Comparison of ENCODE assay signal across 9 cellular contexts in genomic region chr11:117314840-117315239, GRCh38. TPM values are rescaled to one million over a fixed set of nuclear protein-coding genes. Genes with fewer than 3 reads are reported as not detected.
A peak's percentile ranks its signal among the peaks of the same experiment; 100 is the strongest.
DNase-seq lines count a peak whose midpoint lies in the region; ATAC-seq and TF ChIP-seq lines count a peak whose summit lies in the region.
"Had no signal": no experiment of that assay in that cellular context is flagged by ENCODE, and none has a peak within 500 bp of the region (broad histone marks: within the 10 kb centered on the region; RNA-seq: fewer than 3 reads in every experiment).

No MANE protein-coding gene starts in this region.

- peaks cover 30 to 68% (median 40%) of the 10 kb centered on the region in 5 donors for H3K27me3 Mint-ChIP-seq in naive thymus-derived CD4-positive, alpha-beta T cell

- H3K4me1 Mint-ChIP-seq in naive thymus-derived CD4-positive, alpha-beta T cell, result peaks cover 0 to 12% (median 6%) of the 10 kb centered on the region in 7 donors

- H3K9me3 ChIP-seq in naive thymus-derived CD4-positive, alpha-beta T cell (ENCODE audit: control insufficient read depth in 2 of 3, low read length in 3 of 3), result no peaks in the 10 kb centered on the region

- intact Hi-C loops in naive thymus-derived CD4-positive, alpha-beta T cell (cut with micrococcal nuclease), result no loop called here

- H3K9me3 Mint-ChIP-seq in naive thymus-derived CD4-positive, alpha-beta T cell, result no peaks in the 10 kb centered on the region

- ATAC-seq in naive thymus-derived CD4-positive, alpha-beta T cell, result no peak

- H3K36me3 Mint-ChIP-seq in naive thymus-derived CD4-positive, alpha-beta T cell, result no peaks in the 10 kb centered on the region

- H3K27me3 ChIP-seq in naive thymus-derived CD4-positive, alpha-beta T cell (ENCODE audit: control insufficient read depth in 2 of 2, insufficient read depth in 2 of 2, low read length in 2 of 2), result peaks cover 0 to 7% of the 10 kb centered on the region in 2 donors

- POLR2A ChIA-PET in naive thymus-derived CD4-positive, alpha-beta T cell (lab: Charles Lee), result no interaction called here

- H3K4me3 ChIP-seq in AG09309 (ENCODE audit: control insufficient read depth, low read depth, low read length), result peak overlapping the region; percentile 89
- peak overlapping the region; percentile 97 for H3K4me3 ChIP-seq in coronary artery
- H3K4me3 ChIP-seq in naive thymus-derived CD4-positive, alpha-beta T cell (ENCODE audit: low read length), result peak overlapping the region; percentile 47

- H3K4me1 ChIP-seq in naive thymus-derived CD4-positive, alpha-beta T cell (ENCODE audit: control insufficient read depth in 2 of 2, insufficient read depth in 2 of 2, low read length in 2 of 2), result peaks cover 7 to 9% of the 10 kb centered on the region in 2 donors

- no peaks in the 10 kb centered on the region for H3K36me3 ChIP-seq in naive thymus-derived CD4-positive, alpha-beta T cell (ENCODE audit: control insufficient read depth in 2 of 3, insufficient read depth in 3 of 3, low read length in 3 of 3)

- peak overlapping the region in 9 of 10 donors; percentile 41 to 75 (median 65) for H3K4me3 Mint-ChIP-seq in naive thymus-derived CD4-positive, alpha-beta T cell

- H3K27ac ChIP-seq in coronary artery, result no peak overlapping the region
- no peak overlapping the region for H3K27ac ChIP-seq in naive thymus-derived CD4-positive, alpha-beta T cell (ENCODE audit: low read depth, low read length)

- TF ChIP-seq CTCF in AG09309 (IDR thresholded peaks at IDR 0.05; ENCODE audit: control insufficient read depth, insufficient read depth, low read depth, low read length, missing control alignments), result no peak
- no peak for TF ChIP-seq CTCF in coronary artery (IDR thresholded peaks at IDR 0.05)

- DNase-seq in AG09309 (ENCODE audit: low read depth) (no peak), LHCN-M2 (ENCODE audit: low read depth) (peak; percentile 5), coronary artery (ENCODE audit: low spot score) (no peak), NCI-H345 treated with DMSO at 0.1 percent for 48 hours (lab: John Stamatoyannopoulos, UW; ENCODE audit: unreplicated experiment) (no peak), NCI-H2081 (lab: John Stamatoyannopoulos, UW) (no peak), activated gamma-delta T cell (lab: John Stamatoyannopoulos, UW) (no peak), NCI-H2107 treated with DMSO at 0.1 percent for 48 hours (lab: John Stamatoyannopoulos, UW; ENCODE audit: unreplicated experiment) (no peak)
- no peak for DNase-seq in naive thymus-derived CD4-positive, alpha-beta T cell
- DNase-seq: NCI-H446 had no signal

- CTCF ChIA-PET in naive thymus-derived CD4-positive, alpha-beta T cell (lab: Charles Lee), result no interaction called here

- H3K27ac Mint-ChIP-seq in naive thymus-derived CD4-positive, alpha-beta T cell, result peak overlapping the region in 1 of 9 donors; percentile 26

RNA-seq across cellular contexts. Expression of gene BACE1, which starts 1.2 kb away (rescaled TPM):
- 29.8 and 38.5 TPM in 2 replicates for total RNA-seq in LHCN-M2 (2014; rRNA removed)
- 40.6 TPM for polyA plus RNA-seq in LHCN-M2 (2012)
- total RNA-seq in naive thymus-derived CD4-positive, alpha-beta T cell, result 1 to 10 TPM in 1 of 5 experiments, under 1 TPM in 4; 0.27 to 2.0 (median 0.34) TPM
- polyA plus RNA-seq in naive thymus-derived CD4-positive, alpha-beta T cell, result under 1 TPM; 0.23 to 0.37 TPM

RNA-seq across cellular contexts. Expression of gene CEP164, which starts 12.8 kb away (rescaled TPM):
- total RNA-seq in LHCN-M2 (2014; rRNA removed), result 37.5 and 48.7 TPM in 2 replicates
- 15.0 TPM for polyA plus RNA-seq in LHCN-M2 (2012)
- 10 to 100 TPM; 36.6 to 47.6 (median 36.8) TPM for total RNA-seq in naive thymus-derived CD4-positive, alpha-beta T cell
- 10 to 100 TPM; 16.2 to 24.9 TPM for polyA plus RNA-seq in naive thymus-derived CD4-positive, alpha-beta T cell

RNA-seq across cellular contexts. Expression of gene BACE1-AS, which starts 23.7 kb away (rescaled TPM):
- 3.4 and 4.7 TPM in 2 replicates for total RNA-seq in LHCN-M2 (2014; rRNA removed)
- polyA plus RNA-seq in LHCN-M2 (2012), result 3.0 TPM
- 10 to 100 TPM in 2 of 5 experiments, 1 to 10 TPM in 3; 4.2 to 13.2 (median 7.7) TPM for total RNA-seq in naive thymus-derived CD4-positive, alpha-beta T cell
- 1 to 10 TPM in 1 of 2 donors, under 1 TPM in 1; 0.82 to 1.5 TPM for polyA plus RNA-seq in naive thymus-derived CD4-positive, alpha-beta T cell

Comparison
In these comparisons a context has a peak if more than half of its experiments do, and no peak if none do; other contexts are left out.
1. H3K4me3 ChIP-seq: peak in every context shown above with its lines; median percentile 97 in coronary artery; 89 in AG09309; 47 in naive thymus-derived CD4-positive, alpha-beta T cell.
2. RNA of gene BACE1, which starts 1.2 kb away (total RNA-seq): 29.8 to 38.5 TPM in LHCN-M2; 0.27 to 2.0 TPM in naive thymus-derived CD4-positive, alpha-beta T cell; every median in the first group is over 10 times any median in the second.